ENCODE assay signal across 8 cellular contexts in the genomic region with DNA sequence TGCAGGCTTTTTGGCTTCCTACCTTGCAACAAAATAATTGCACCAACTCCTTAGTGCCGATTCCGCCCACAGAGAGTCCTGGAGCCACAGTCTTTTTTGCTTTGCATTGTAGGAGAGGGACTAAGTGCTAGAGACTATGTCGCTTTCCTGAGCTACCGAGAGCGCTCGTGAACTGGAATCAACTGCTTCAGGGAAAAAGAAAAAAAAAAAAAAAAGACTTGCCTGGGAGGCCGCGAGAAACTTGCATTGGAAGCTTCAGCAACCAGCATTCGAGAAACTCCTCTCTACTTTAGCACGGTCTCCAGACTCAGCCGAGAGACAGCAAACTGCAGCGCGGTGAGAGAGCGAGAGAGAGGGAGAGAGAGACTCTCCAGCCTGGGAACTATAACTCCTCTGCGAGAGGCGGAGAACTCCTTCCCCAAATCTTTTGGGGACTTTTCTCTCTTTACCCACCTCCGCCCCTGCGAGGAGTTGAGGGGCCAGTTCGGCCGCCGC. TPM values are rescaled to one million over a fixed set of nuclear protein-coding genes. Genes with fewer than 3 reads are reported as not detected.
DNase-seq lines count a peak whose midpoint lies in the region; ATAC-seq, FAIRE-seq and TF ChIP-seq lines count a peak whose summit lies in the region.

No MANE protein-coding gene starts in this region.

- H3K4me1 ChIP-seq in GM23248 (ENCODE audit: insufficient read depth) (peaks cover 13% of the 10 kb centered on the region), MM.1S (ENCODE audit: low read length) (peaks cover 3% of the 10 kb centered on the region; the same call in 1 of the 2 replicates), iPS DF 6.9 (ENCODE audit: control insufficient read depth, insufficient read depth, low read length) (0 out of 2 replicates have a peak, but pooled peaks cover 1% of the 10 kb centered on the region), small intestine (ENCODE audit: control insufficient read depth in 2 of 2, insufficient read depth in 1 of 2, low read depth in 1 of 2, low read length in 1 of 2) (no peaks in the 10 kb centered on the region)

- H3K4me3 ChIP-seq in GM23248 (peak overlapping the region; percentile 88), MM.1S (ENCODE audit: low read length) (peak overlapping the region; percentile 75), iPS DF 6.9 (ENCODE audit: low read length) (peak overlapping the region; percentile 83), small intestine (ENCODE audit: low read depth in 1 of 2, low read length in 2 of 2) (peak overlapping the region; percentile 85 to 89)

- TF ChIP-seq CTCF in MM.1S (IDR thresholded peaks at IDR 0.05; ENCODE audit: low read length), result no peak

- in situ Hi-C loops in GM23248 (cut with MboI), result no loop called here

- H3K9me2 ChIP-seq in GM23248 (ENCODE audit: insufficient read depth) (no peaks in the 10 kb centered on the region), MM.1S (replicated peaks; ENCODE audit: insufficient read depth, low read length) (no peaks in the 10 kb centered on the region)

- peak overlapping the region; percentile 85 for H3K9ac ChIP-seq in GM23248
- peak overlapping the region; percentile 65; the same call in 1 of the 2 replicates for H3K9ac ChIP-seq in MM.1S (ENCODE audit: low read length)

- H3K36me3 ChIP-seq in GM23248 (ENCODE audit: low read depth) (no peaks in the 10 kb centered on the region), MM.1S (replicated peaks; ENCODE audit: insufficient read depth, low read length) (no peaks in the 10 kb centered on the region), iPS DF 6.9 (ENCODE audit: control insufficient read depth, insufficient read depth, low read length) (peaks cover 10% of the 10 kb centered on the region; the same call in 1 of the 2 replicates), small intestine (ENCODE audit: control insufficient read depth in 2 of 2, insufficient read depth in 2 of 2, low read length in 2 of 2) (no peaks in the 10 kb centered on the region)

- H3K9me3 ChIP-seq in GM23248 (ENCODE audit: low read depth), result no peaks in the 10 kb centered on the region
- H3K9me3 ChIP-seq in MM.1S (replicated peaks; ENCODE audit: insufficient read depth, low read length), result no peaks in the 10 kb centered on the region
- no peaks in the 10 kb centered on the region for H3K9me3 ChIP-seq in iPS DF 6.9 (ENCODE audit: control insufficient read depth, insufficient read depth, low read length)
- H3K9me3 ChIP-seq in small intestine (ENCODE audit: control insufficient read depth, low read depth), result no peaks in the 10 kb centered on the region

- WGBS in GM23248 (ENCODE audit: low coverage in 1 of 2, low lambda C conversion rate in 2 of 2, missing lambda C conversion rate in 2 of 2), 2 experiments, result 2 to 3% methylated on average over 21 of the region's 21 CpGs
- WGBS in iPS DF 6.9 (ENCODE audit: insufficient coverage, insufficient read length), result no CpG with 5 or more reads among the region's 21 CpGs
- 0 to 1% (median 1%) methylated on average over 20 to 21 of the region's 21 CpGs for WGBS in small intestine, 3 donors

- H3K27me3 ChIP-seq in GM23248 (replicated peaks; ENCODE audit: insufficient read depth) (no peaks in the 10 kb centered on the region), MM.1S (replicated peaks; ENCODE audit: insufficient read depth, low read length) (0 out of 2 replicates have a peak, but pooled peaks cover 3% of the 10 kb centered on the region), iPS DF 6.9 (ENCODE audit: control insufficient read depth, insufficient read depth, low read length) (no peaks in the 10 kb centered on the region), small intestine (ENCODE audit: control insufficient read depth in 2 of 2, insufficient read depth in 2 of 2, low read length in 2 of 2) (no peaks in the 10 kb centered on the region)

- FAIRE-seq in small intestine (lab: Jason Lieb, UNC), result no peak

- no peaks in the 10 kb centered on the region for H4K20me1 ChIP-seq in GM23248 (ENCODE audit: insufficient read depth)
- no peaks in the 10 kb centered on the region for H4K20me1 ChIP-seq in MM.1S (ENCODE audit: insufficient read depth, low read length)

- DNase-seq in NCI-H1694 treated with DMSO at 0.1 percent for 48 hours (lab: John Stamatoyannopoulos, UW) (peak; percentile 55), NCI-H1694 (lab: John Stamatoyannopoulos, UW) (no peak), GM23248 (peak; percentile 82), MM.1S (peak; percentile 48), amniotic epithelial cell (ENCODE audit: low read depth) (peak; percentile 76), iPS DF 6.9 (ENCODE audit: low read depth, low spot score) (no peak), small intestine (peak; percentile 61)

- no peak for ATAC-seq in activated CD4-positive, CD25-positive, alpha-beta regulatory T cell treated with anti-CD3 and anti-CD28 coated beads, Interleukin-2, amount 50 U/mL, for 24 hours

- H3K79me2 ChIP-seq in GM23248 (ENCODE audit: insufficient read depth), result peaks cover 32% of the 10 kb centered on the region
- no peaks in the 10 kb centered on the region for H3K79me2 ChIP-seq in MM.1S (ENCODE audit: low read length)

- peak overlapping the region; percentile 82 for H3K27ac ChIP-seq in GM23248
- peak overlapping the region; percentile 46; the same call in 1 of the 2 replicates for H3K27ac ChIP-seq in MM.1S (ENCODE audit: low read length)
- H3K27ac ChIP-seq in iPS DF 6.9 (ENCODE audit: low read length), result no peak overlapping the region
- H3K27ac ChIP-seq in small intestine (ENCODE audit: low read depth in 1 of 2, low read length in 1 of 2), result peak overlapping the region; percentile 84 to 91

- peak overlapping the region; percentile 94 for H3K4me2 ChIP-seq in GM23248 (ENCODE audit: unreplicated experiment)
- peak overlapping the region; percentile 94 for H3K4me2 ChIP-seq in MM.1S (ENCODE audit: low read depth, low read length)

- peaks cover 13% of the 10 kb centered on the region for H3F3A ChIP-seq in GM23248 (ENCODE audit: insufficient read depth)
- peaks cover 20% of the 10 kb centered on the region for H3F3A ChIP-seq in MM.1S (ENCODE audit: insufficient read depth, low read length)

- H2AFZ ChIP-seq in GM23248 (peak overlapping the region; percentile 94), MM.1S (ENCODE audit: low read length) (peak overlapping the region; percentile 71)

RNA-seq across cellular contexts. Expression of gene SOX4, which starts 0.4 kb away (rescaled TPM):
- total RNA-seq in GM23248 (2014; rRNA removed; shearing (Covaris generic)), result 3.0 and 4.5 TPM in 2 replicates
- polyA plus RNA-seq in GM23248 (2016; fragmentation: Nextera tagmentation; extraction: Ambion mirVana), result 6.3 and 7.0 TPM in 2 replicates
- 10 to 100 TPM in 1 of 3 donors, 1 to 10 TPM in 2; 3.8 to 23.4 (median 4.6) TPM for polyA plus RNA-seq in small intestine

Comparison
In these comparisons a context has a peak if more than half of its experiments do, and no peak if none do; other contexts are left out.
1. DNase-seq: peak in NCI-H1694 treated with DMSO at 0.1 percent for 48 hours (single experiment), GM23248 (single experiment), MM.1S (single experiment), amniotic epithelial cell (single experiment) and small intestine (single experiment); none in NCI-H1694 (single experiment) and iPS DF 6.9 (single experiment).
2. Peak in every context shown above with its lines, with median percentiles within 50 percentile points of each other: H3K4me3 ChIP-seq.